Comparison of ENCODE assay signal across 8 cellular contexts in genomic region chr5:125668904-125669303, GRCh38.
DNase-seq lines count a peak whose midpoint lies in the region; FAIRE-seq and TF ChIP-seq lines count a peak whose summit lies in the region.

No MANE protein-coding gene starts in this region.

- TF ChIP-seq CTCF in bronchial epithelial cell (IDR thresholded peaks at IDR 0.05; ENCODE audit: insufficient read depth, low read length, severe bottlenecking) (no peak), neural progenitor cell (IDR thresholded peaks at IDR 0.05) (no peak), ascending aorta (IDR thresholded peaks at IDR 0.05) (no peak), chondrocyte (IDR thresholded peaks at IDR 0.05) (no peak)

- no peaks in the 10 kb centered on the region for H3K79me2 ChIP-seq in neural progenitor cell (ENCODE audit: low read depth)

- intact Hi-C loops in ascending aorta (cut with DNase I) = no loop called here

- H4K20me1 ChIP-seq in neural progenitor cell (ENCODE audit: low read depth) = no peaks in the 10 kb centered on the region

- H3K9me3 Mint-ChIP-seq in neural progenitor cell (peaks cover 39% of the 10 kb centered on the region), chondrocyte (ENCODE audit: low read depth) (no peaks in the 10 kb centered on the region)

- H3K4me3 Mint-ChIP-seq in neural progenitor cell (no peak overlapping the region), chondrocyte (ENCODE audit: unreplicated experiment) (no peak overlapping the region)

- no peaks in the 10 kb centered on the region for H3K36me3 ChIP-seq in HAP-1 (replicated peaks)
- no peaks in the 10 kb centered on the region for H3K36me3 ChIP-seq in bronchial epithelial cell (ENCODE audit: control insufficient read depth, insufficient read depth, low read length)
- no peaks in the 10 kb centered on the region for H3K36me3 ChIP-seq in neural progenitor cell
- H3K36me3 ChIP-seq in ascending aorta = no peaks in the 10 kb centered on the region

- no peak overlapping the region for H2AFZ ChIP-seq in neural progenitor cell (replicated peaks)

- peaks cover 17% of the 10 kb centered on the region for H3F3A ChIP-seq in neural progenitor cell (ENCODE audit: low read depth)

- H3K27me3 ChIP-seq in HAP-1 (ENCODE audit: low read depth) = no peaks in the 10 kb centered on the region
- H3K27me3 ChIP-seq in bronchial epithelial cell (ENCODE audit: control insufficient read depth, insufficient read depth, low read length) = no peaks in the 10 kb centered on the region
- H3K27me3 ChIP-seq in neural progenitor cell = peaks cover 41% of the 10 kb centered on the region
- no peaks in the 10 kb centered on the region for H3K27me3 ChIP-seq in ascending aorta

- H3K4me3 ChIP-seq in HAP-1 (no peak overlapping the region), bronchial epithelial cell (ENCODE audit: low read depth, low read length) (no peak overlapping the region), neural progenitor cell (peak overlapping the region; percentile 16), ascending aorta (no peak overlapping the region)

- DNase-seq in HAP-1 (ENCODE audit: low spot score in 2 of 2) (peak; percentile 25 to 33), NCI-H345 (lab: John Stamatoyannopoulos, UW) (peak; percentile 17), bronchial epithelial cell (ENCODE audit: low read depth) (peak; percentile 92), neural progenitor cell (ENCODE audit: low spot score) (peak; percentile 78), ascending aorta (ENCODE audit: low spot score in 2 of 2) (no peak), HUDEP-2 (lab: John Stamatoyannopoulos, UW; ENCODE audit: unreplicated experiment in 76 of 76) (no peak), chondrocyte (ENCODE audit: low spot score) (no peak), frontal cortex (ENCODE audit: low spot score in 2 of 2) (no peak)

- in situ Hi-C loops in HAP-1 (cut with MboI; ENCODE audit: low sequenced_read_pairs) = no loop called here

- H3K27ac Mint-ChIP-seq in neural progenitor cell (peak overlapping the region; percentile 61), chondrocyte (ENCODE audit: unreplicated experiment) (no peak overlapping the region)

- peaks cover 12% of the 10 kb centered on the region for H3K4me1 ChIP-seq in HAP-1
- H3K4me1 ChIP-seq in neural progenitor cell = peaks cover 25% of the 10 kb centered on the region
- H3K4me1 ChIP-seq in ascending aorta = no peaks in the 10 kb centered on the region

- H3K27ac ChIP-seq in neural progenitor cell = peak overlapping the region; percentile 33
- no peak overlapping the region for H3K27ac ChIP-seq in ascending aorta

- peaks cover 29% of the 10 kb centered on the region for H3K36me3 Mint-ChIP-seq in neural progenitor cell
- H3K36me3 Mint-ChIP-seq in chondrocyte (ENCODE audit: low read depth) = peaks cover 4% of the 10 kb centered on the region

- H3K9me3 ChIP-seq in HAP-1 (no peaks in the 10 kb centered on the region), neural progenitor cell (ENCODE audit: low read depth) (no peaks in the 10 kb centered on the region), ascending aorta (no peaks in the 10 kb centered on the region)

- H3K9ac ChIP-seq in neural progenitor cell = no peak overlapping the region

- H3K4me1 Mint-ChIP-seq in neural progenitor cell = peaks cover 44% of the 10 kb centered on the region
- no peaks in the 10 kb centered on the region for H3K4me1 Mint-ChIP-seq in chondrocyte (ENCODE audit: low read depth)

- peaks cover 14% of the 10 kb centered on the region for H3K27me3 Mint-ChIP-seq in neural progenitor cell (ENCODE audit: insufficient read depth, low read depth)
- peaks cover 2% of the 10 kb centered on the region for H3K27me3 Mint-ChIP-seq in chondrocyte (ENCODE audit: low read depth)

- FAIRE-seq in bronchial epithelial cell (lab: Jason Lieb, UNC) (no peak), frontal cortex (lab: Jason Lieb, UNC) (no peak)

- peak overlapping the region; percentile 66 for H3K4me2 ChIP-seq in neural progenitor cell

Comparison
In these comparisons a context has a peak if more than half of its experiments do, and no peak if none do; other contexts are left out.
1. DNase-seq: peak in HAP-1 (2 of 2), NCI-H345 (single experiment), bronchial epithelial cell (single experiment) and neural progenitor cell (single experiment); none in ascending aorta (0 of 2), HUDEP-2 (0 of 76), chondrocyte (single experiment) and frontal cortex (0 of 2).